ENCODE assay signal across 30 cellular contexts in the genomic region with DNA sequence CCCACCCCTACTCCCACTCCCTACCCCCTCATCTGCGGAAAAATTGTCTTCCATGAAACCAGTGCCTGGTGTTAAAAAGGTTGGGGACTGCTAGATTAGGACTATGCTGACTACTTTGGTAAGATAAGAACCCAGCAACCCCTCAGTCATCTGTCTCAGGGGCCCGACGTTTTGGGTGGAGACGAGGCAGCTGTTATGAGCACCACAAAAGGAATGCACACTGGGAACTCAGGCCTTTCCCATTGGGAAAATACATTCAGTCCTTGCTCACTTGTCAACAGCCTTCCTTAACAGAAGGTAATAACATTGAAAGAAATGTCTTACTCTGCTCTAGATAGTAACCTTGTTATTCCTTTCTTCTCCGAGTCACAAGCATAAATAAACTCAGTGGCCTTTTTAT.
DNase-seq lines count a peak whose midpoint lies in the region; ATAC-seq and TF ChIP-seq lines count a peak whose summit lies in the region.
"Had no signal": no experiment of that assay in that cellular context is flagged by ENCODE, and none has a peak within 500 bp of the region (broad histone marks: within the 10 kb centered on the region; RNA-seq: fewer than 3 reads in every experiment).

No MANE protein-coding gene starts in this region.

- H3K4me3 ChIP-seq in cardiac fibroblast (replicated peaks in 1 of 2; ENCODE audit: low read depth in 2 of 2, low read length in 2 of 2) (no peak overlapping the region), body of pancreas (no peak overlapping the region)
- H3K4me3 ChIP-seq: dorsolateral prefrontal cortex, heart left ventricle, psoas muscle, sigmoid colon, upper lobe of left lung had no signal

- ATAC-seq in body of pancreas (no peak), HG03135 (IDR thresholded peaks at IDR 0.05; ENCODE audit: unreplicated experiment) (no peak)
- ATAC-seq in activated naive CD4-positive, alpha-beta T cell treated with anti-CD3 and anti-CD28 coated beads, Interleukin-2, amount 50 U/mL, for 72 hours = no peak
- ATAC-seq: heart left ventricle; psoas muscle; stimulated activated memory B cell treated with anti-CD40 and anti-IgM and Interleukin-4, amounts not matched to agents 10 μg/mL and 1 μg/mL and 100 μg/mL, for 72 hours; WTC11 had no signal

- H3K4me1 ChIP-seq in body of pancreas = no peaks in the 10 kb centered on the region
- H3K4me1 ChIP-seq: heart left ventricle, psoas muscle, sigmoid colon, upper lobe of left lung had no signal

- H3K36me3 Mint-ChIP-seq in activated naive CD4-positive, alpha-beta T cell treated with anti-CD3 and anti-CD28 coated beads, Interleukin-2, amount 50 U/mL, for 72 hours = no peaks in the 10 kb centered on the region
- H3K36me3 Mint-ChIP-seq: IgD-negative memory B cell; memory B cell; stimulated activated memory B cell treated with anti-CD40 and anti-IgM and Interleukin-4, amounts not matched to agents 10 μg/mL and 1 μg/mL and 100 μg/mL, for 72 hours; WTC11 had no signal

- WGBS in body of pancreas, 2 donors = 43 to 48% methylated on average over 2 to 4 of the region's 5 CpGs

- no peaks in the 10 kb centered on the region for H3K9me3 Mint-ChIP-seq in activated naive CD4-positive, alpha-beta T cell treated with anti-CD3 and anti-CD28 coated beads, Interleukin-2, amount 50 U/mL, for 72 hours
- H3K9me3 Mint-ChIP-seq: activated naive CD4-positive, alpha-beta T cell treated with anti-CD3 and anti-CD28 coated beads for 36 hours; IgD-negative memory B cell; memory B cell; stimulated activated memory B cell treated with anti-CD40 and anti-IgM and Interleukin-4, amounts not matched to agents 10 μg/mL and 1 μg/mL and 100 μg/mL, for 72 hours; WTC11 had no signal

- H3K27ac Mint-ChIP-seq in activated naive CD4-positive, alpha-beta T cell treated with anti-CD3 and anti-CD28 coated beads, Interleukin-2, amount 50 U/mL, for 72 hours = no peak overlapping the region
- H3K27ac Mint-ChIP-seq: activated naive CD4-positive, alpha-beta T cell treated with anti-CD3 and anti-CD28 coated beads for 36 hours; H9; IgD-negative memory B cell; memory B cell; stimulated activated memory B cell treated with anti-CD40 and anti-IgM and Interleukin-4, amounts not matched to agents 10 μg/mL and 1 μg/mL and 100 μg/mL, for 72 hours; WTC11 had no signal

- no peaks in the 10 kb centered on the region for H3K36me3 ChIP-seq in body of pancreas (replicated peaks in 1 of 2; ENCODE audit: insufficient read depth in 1 of 2, low read depth in 2 of 2)
- H3K36me3 ChIP-seq: heart left ventricle, sigmoid colon, upper lobe of left lung had no signal

- no peak overlapping the region for H3K27ac ChIP-seq in body of pancreas
- H3K27ac ChIP-seq: dorsolateral prefrontal cortex, heart left ventricle, psoas muscle, sigmoid colon, upper lobe of left lung had no signal

- no peaks in the 10 kb centered on the region for H3K27me3 ChIP-seq in body of pancreas
- H3K27me3 ChIP-seq: heart left ventricle, sigmoid colon, upper lobe of left lung had no signal

- no peak for TF ChIP-seq CTCF in cardiac fibroblast (IDR thresholded peaks at IDR 0.05; ENCODE audit: low read depth, low read length)
- no peak for TF ChIP-seq CTCF in body of pancreas (IDR thresholded peaks at IDR 0.05)

- DNase-seq in A172 (ENCODE audit: low spot score) (peak; percentile 72), M059J (ENCODE audit: low read depth) (peak; percentile 2), cardiac fibroblast (ENCODE audit: low read depth in 2 of 2) (peak; percentile 36 to 43), hepatic stellate cell (ENCODE audit: low spot score) (peak; percentile 2), body of pancreas (no peak), COLO829 (ENCODE audit: low spot score) (no peak)
- no peak for DNase-seq in activated naive CD4-positive, alpha-beta T cell treated with anti-CD3 and anti-CD28 coated beads, Interleukin-2, amount 50 U/mL, for 72 hours (ENCODE audit: low spot score in 2 of 2)
- DNase-seq: 8988T; activated CD4-positive, alpha-beta T cell treated with anti-CD3 and anti-CD28 coated beads, Interleukin-2, amount 50 U/mL, for 48 hours; activated naive CD4-positive, alpha-beta T cell treated with anti-CD3 and anti-CD28 coated beads for 36 hours; amniotic stem cell; central memory CD4-positive, alpha-beta T cell; dorsolateral prefrontal cortex; GF-D8; H9; heart left ventricle; NCI-H1092 treated with DMSO at 0.1 percent for 48 hours; NCI-H187 treated with DMSO at 0.1 percent for 48 hours; NCI-H526 treated with DMSO at 0.1 percent for 48 hours; psoas muscle; SIG-M5; sigmoid colon; stimulated activated CD4-positive, alpha-beta T cell treated with anti-CD3 and anti-CD28 coated beads, Interleukin-4, amount 100 ng/mL, for 4 hours; substantia nigra; upper lobe of left lung had no signal

- H3K9me3 ChIP-seq in body of pancreas = no peaks in the 10 kb centered on the region
- H3K9me3 ChIP-seq: heart left ventricle, psoas muscle, sigmoid colon, upper lobe of left lung had no signal

- intact Hi-C loops in body of pancreas (cut with DNase I) = no loop called here

- TF ChIP-seq POLR2A in body of pancreas (IDR thresholded peaks at IDR 0.05) = no peak

Comparison
In these comparisons a context has a peak if more than half of its experiments do, and no peak if none do; other contexts are left out.
1. DNase-seq: peak in A172 (single experiment), M059J (single experiment), cardiac fibroblast (2 of 2) and hepatic stellate cell (single experiment); none in body of pancreas (0 of 4), activated naive CD4-positive, alpha-beta T cell treated with anti-CD3 and anti-CD28 coated beads, Interleukin-2, amount 50 U/mL, for 72 hours (0 of 2) and COLO829 (single experiment).